In the genomic region with DNA sequence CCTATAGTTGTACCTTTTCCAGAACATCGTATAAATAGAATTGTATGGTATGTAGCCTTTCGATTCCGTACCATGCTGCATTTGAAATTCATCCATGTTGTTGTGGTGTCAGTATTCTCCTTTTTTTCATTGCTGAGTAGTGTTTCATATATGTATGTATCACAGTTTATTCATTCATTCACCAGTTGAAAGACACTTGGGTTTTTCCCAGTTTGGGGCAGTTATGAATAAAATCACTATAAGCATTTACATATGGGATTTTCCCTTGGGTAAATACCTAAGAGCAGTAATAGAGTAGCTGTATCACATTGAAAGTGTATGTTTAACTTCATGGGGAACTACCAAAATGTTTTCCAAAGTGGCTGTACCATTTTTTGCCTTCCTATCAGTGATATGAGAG, we compare ENCODE assay signal across 13 cellular contexts. TPM values are rescaled to one million over a fixed set of nuclear protein-coding genes. Genes with fewer than 3 reads are reported as not detected.
DNase-seq lines count a peak whose midpoint lies in the region; ATAC-seq and TF ChIP-seq lines count a peak whose summit lies in the region.
"Had no signal": no experiment of that assay in that cellular context is flagged by ENCODE, and none has a peak within 500 bp of the region (broad histone marks: within the 10 kb centered on the region; RNA-seq: fewer than 3 reads in every experiment).

No MANE protein-coding gene starts in this region.

- H3K9ac ChIP-seq in mammary epithelial cell (ENCODE audit: insufficient read depth, low read length), result no peak overlapping the region
- H3K9ac ChIP-seq in trophoblast cell (ENCODE audit: low read length), result no peak overlapping the region

- no peak overlapping the region for H2BK12ac ChIP-seq in trophoblast cell (ENCODE audit: low read length)

- no peak overlapping the region for H2AFZ ChIP-seq in mammary epithelial cell (ENCODE audit: low read depth, low read length)
- no peak overlapping the region for H2AFZ ChIP-seq in trophoblast cell (ENCODE audit: insufficient read depth, low read length, poor library complexity)

- H2BK120ac ChIP-seq in trophoblast cell (ENCODE audit: insufficient read depth, low read length, poor library complexity), result no peak overlapping the region

- H3K9me3 ChIP-seq in mammary epithelial cell (replicated peaks; ENCODE audit: insufficient read depth, low read length) (no peaks in the 10 kb centered on the region), trophoblast cell (ENCODE audit: insufficient read depth, low read depth, low read length) (no peaks in the 10 kb centered on the region), right cardiac atrium (ENCODE audit: control insufficient read depth, low read length) (no peaks in the 10 kb centered on the region)

- in situ Hi-C loops in mammary epithelial cell (cut with MboI; ENCODE audit: low sequenced_read_pairs in 2 of 2), result no loop called here

- no peaks in the 10 kb centered on the region for H4K20me1 ChIP-seq in mammary epithelial cell (ENCODE audit: insufficient read depth, low read length)

- POLR2A ChIA-PET in MCF 10A (lab: Yijun Ruan, JAX), result no interaction called here

- no peaks in the 10 kb centered on the region for H3K79me1 ChIP-seq in trophoblast cell (ENCODE audit: low read length)

- no peak overlapping the region for H3K23ac ChIP-seq in trophoblast cell (ENCODE audit: low read length)

- intact Hi-C loops in mammary epithelial cell (cut with micrococcal nuclease), result no loop called here
- intact Hi-C loops in MCF 10A (cut with micrococcal nuclease), result no loop called here
- intact Hi-C loops in right cardiac atrium (cut with DNase I), result no loop called here

- BruUV-seq in mammary epithelial cell (replicated peaks; lab: Mats Ljungman, UMichigan), result no TSS peak
- BruUV-seq in MCF 10A (replicated peaks; lab: Mats Ljungman, UMichigan), result no TSS peak

- no peak overlapping the region for H4K91ac ChIP-seq in trophoblast cell (ENCODE audit: low read depth, low read length)

- dilution Hi-C loops in mammary epithelial cell (cut with HindIII; ENCODE audit: low sequenced_read_pairs), result no loop called here

- TF ChIP-seq CTCF in mammary epithelial cell (conservative IDR thresholded peaks at IDR 0.05 in 1 of 2, IDR thresholded peaks at IDR 0.05 in 1 of 2; ENCODE audit: extremely low read depth in 1 of 2, insufficient read depth in 1 of 2, low read depth in 1 of 2, low read length in 2 of 2) (no peak), MCF 10A (IDR thresholded peaks at IDR 0.05; ENCODE audit: unreplicated experiment) (no peak)

- H3K36me3 Mint-ChIP-seq in MCF 10A (ENCODE audit: insufficient read depth, unreplicated experiment), result no peaks in the 10 kb centered on the region

- CTCF ChIA-PET in mammary epithelial cell (lab: Charles Lee; ENCODE audit: low non-redundant PET), result no interaction called here
- CTCF ChIA-PET in MCF 10A (lab: Yijun Ruan, JAX), result no interaction called here

- H3K4me2 ChIP-seq in mammary epithelial cell (ENCODE audit: insufficient read depth, low read depth, low read length) (no peak overlapping the region), trophoblast cell (ENCODE audit: low read length) (no peak overlapping the region)

- H3K9me3 Mint-ChIP-seq in MCF 10A (ENCODE audit: unreplicated experiment), result no peaks in the 10 kb centered on the region
- H3K9me3 Mint-ChIP-seq: T-helper 2 cell treated with Interferon-gamma antibody and Interleukin-4, amounts not matched to agents 5 μg/mL and 100 μg/mL, for 36 hours had no signal

- no peak overlapping the region for H3K4ac ChIP-seq in trophoblast cell (ENCODE audit: low read depth, low read length)

- H3K14ac ChIP-seq in trophoblast cell (ENCODE audit: low read length), result no peak overlapping the region

- H3K36me3 ChIP-seq in mammary epithelial cell (ENCODE audit: insufficient read depth, low read length), result peaks cover 7% of the 10 kb centered on the region
- no peaks in the 10 kb centered on the region for H3K36me3 ChIP-seq in trophoblast cell (ENCODE audit: control insufficient read depth in 1 of 2, insufficient read depth in 2 of 2, low read length in 2 of 2)

- H3K27me3 ChIP-seq in mammary epithelial cell (ENCODE audit: insufficient read depth, low read length) (no peaks in the 10 kb centered on the region), trophoblast cell (ENCODE audit: insufficient read depth, low read length) (no peaks in the 10 kb centered on the region), right cardiac atrium (ENCODE audit: control insufficient read depth, insufficient read depth) (no peaks in the 10 kb centered on the region)

- peak; percentile 94 for ATAC-seq in GM21723 (IDR thresholded peaks at IDR 0.05; ENCODE audit: unreplicated experiment)
- ATAC-seq in HG03175 (IDR thresholded peaks at IDR 0.05; ENCODE audit: unreplicated experiment), result peak; percentile 80
- no peak for ATAC-seq in right cardiac atrium

- no peak overlapping the region for H2AK5ac ChIP-seq in trophoblast cell (ENCODE audit: low read length)

- DNase-seq in mammary epithelial cell, result peak; percentile 1
- DNase-seq in MCF 10A (ENCODE audit: unreplicated experiment), result no peak
- DNase-seq in COR-L47 (lab: John Stamatoyannopoulos, UW), result no peak
- no peak for DNase-seq in trophoblast cell
- no peak for DNase-seq in right cardiac atrium
- no peak for DNase-seq in NCI-H2196 treated with DMSO at 0.1 percent for 48 hours (lab: John Stamatoyannopoulos, UW; ENCODE audit: unreplicated experiment)
- DNase-seq: central memory CD4-positive, alpha-beta T cell; nephron progenitor cell; stimulated activated CD4-positive, alpha-beta T cell treated with anti-CD3 and anti-CD28 coated beads, Interleukin-15, amount 100 ng/mL, for 24 hours; stimulated activated naive CD4-positive, alpha-beta T cell had no signal

- no peak overlapping the region for H3K27ac Mint-ChIP-seq in MCF 10A (ENCODE audit: low read depth, unreplicated experiment)
- H3K27ac Mint-ChIP-seq: nephron progenitor cell; T-helper 2 cell treated with Interferon-gamma antibody and Interleukin-4, amounts not matched to agents 5 μg/mL and 100 μg/mL, for 36 hours had no signal

- no peaks in the 10 kb centered on the region for H3K4me1 Mint-ChIP-seq in MCF 10A (ENCODE audit: insufficient read depth, unreplicated experiment)
- H3K4me1 Mint-ChIP-seq: nephron progenitor cell had no signal

- no peak overlapping the region for H3K4me3 ChIP-seq in mammary epithelial cell (replicated peaks in 1 of 3; ENCODE audit: insufficient read depth in 1 of 3, low read depth in 2 of 3, low read length in 3 of 3)
- H3K4me3 ChIP-seq in trophoblast cell (ENCODE audit: low read depth, low read length), result no peak overlapping the region
- no peak overlapping the region for H3K4me3 ChIP-seq in right cardiac atrium (ENCODE audit: low read length)

- H3K4me1 ChIP-seq in mammary epithelial cell (ENCODE audit: insufficient read depth, low read length) (no peaks in the 10 kb centered on the region), trophoblast cell (ENCODE audit: control insufficient read depth in 1 of 2, insufficient read depth in 2 of 2, low read length in 2 of 2) (no peaks in the 10 kb centered on the region), right cardiac atrium (ENCODE audit: control insufficient read depth, insufficient read depth, low read length) (no peaks in the 10 kb centered on the region)

- no peaks in the 10 kb centered on the region for H3K79me2 ChIP-seq in mammary epithelial cell (ENCODE audit: insufficient read depth, low read length)
- no peaks in the 10 kb centered on the region for H3K79me2 ChIP-seq in trophoblast cell (ENCODE audit: control insufficient read depth, insufficient read depth, low read length, poor library complexity)

- WGBS in mammary epithelial cell (ENCODE audit: low coverage, missing lambda C conversion rate), result 80% methylated on average over 1 of the region's 3 CpGs
- no CpG with 5 or more reads among the region's 3 CpGs for WGBS in trophoblast cell (ENCODE audit: extremely low coverage, insufficient coverage, insufficient read length)
- WGBS in right cardiac atrium, result 96% methylated on average over 3 of the region's 3 CpGs

- no peak overlapping the region for H3K4me3 Mint-ChIP-seq in MCF 10A (ENCODE audit: unreplicated experiment)
- H3K4me3 Mint-ChIP-seq: nephron progenitor cell; T-helper 2 cell treated with Interferon-gamma antibody and Interleukin-4, amounts not matched to agents 5 μg/mL and 100 μg/mL, for 36 hours had no signal

- no peak overlapping the region for H3K18ac ChIP-seq in trophoblast cell (ENCODE audit: low read length)

- no peaks in the 10 kb centered on the region for H3K27me3 Mint-ChIP-seq in MCF 10A (ENCODE audit: insufficient read depth, unreplicated experiment)

- no peak overlapping the region for H4K8ac ChIP-seq in trophoblast cell (ENCODE audit: low read depth, low read length)

- no peak overlapping the region for H4K12ac ChIP-seq in trophoblast cell (ENCODE audit: low read depth, low read length)

- no peak overlapping the region for H2BK5ac ChIP-seq in trophoblast cell (ENCODE audit: low read depth, low read length, poor library complexity)

- H3K27ac ChIP-seq in mammary epithelial cell (ENCODE audit: insufficient read depth, low read depth, low read length) (no peak overlapping the region), trophoblast cell (ENCODE audit: low read depth, low read length) (no peak overlapping the region), right cardiac atrium (ENCODE audit: low read length) (no peak overlapping the region)

RNA-seq across cellular contexts. Expression of a gene that starts 16.1 kb away (rescaled TPM):
- total RNA-seq in mammary epithelial cell (10 to 100 TPM; 27.5 to 30.0 TPM), MCF 10A (2022) (34.5 and 38.3 TPM in 2 replicates), right cardiac atrium (10 to 100 TPM in 1 of 4 donors, 1 to 10 TPM in 3; 7.4 to 11.2 (median 8.9) TPM)
- polyA plus RNA-seq in mammary epithelial cell (9.6 TPM), right cardiac atrium (2.7 TPM)
- 9.6 TPM for polyA minus RNA-seq in mammary epithelial cell
- polyA plus RNA-seq in trophoblast cell (2013), result 8.8 and 10.6 TPM in 2 replicates

Comparison
In these comparisons a context has a peak if more than half of its experiments do, and no peak if none do; other contexts are left out.
1. ATAC-seq: peak in GM21723 (single experiment) and HG03175 (single experiment); none in right cardiac atrium (0 of 2).